In the genomic region with DNA sequence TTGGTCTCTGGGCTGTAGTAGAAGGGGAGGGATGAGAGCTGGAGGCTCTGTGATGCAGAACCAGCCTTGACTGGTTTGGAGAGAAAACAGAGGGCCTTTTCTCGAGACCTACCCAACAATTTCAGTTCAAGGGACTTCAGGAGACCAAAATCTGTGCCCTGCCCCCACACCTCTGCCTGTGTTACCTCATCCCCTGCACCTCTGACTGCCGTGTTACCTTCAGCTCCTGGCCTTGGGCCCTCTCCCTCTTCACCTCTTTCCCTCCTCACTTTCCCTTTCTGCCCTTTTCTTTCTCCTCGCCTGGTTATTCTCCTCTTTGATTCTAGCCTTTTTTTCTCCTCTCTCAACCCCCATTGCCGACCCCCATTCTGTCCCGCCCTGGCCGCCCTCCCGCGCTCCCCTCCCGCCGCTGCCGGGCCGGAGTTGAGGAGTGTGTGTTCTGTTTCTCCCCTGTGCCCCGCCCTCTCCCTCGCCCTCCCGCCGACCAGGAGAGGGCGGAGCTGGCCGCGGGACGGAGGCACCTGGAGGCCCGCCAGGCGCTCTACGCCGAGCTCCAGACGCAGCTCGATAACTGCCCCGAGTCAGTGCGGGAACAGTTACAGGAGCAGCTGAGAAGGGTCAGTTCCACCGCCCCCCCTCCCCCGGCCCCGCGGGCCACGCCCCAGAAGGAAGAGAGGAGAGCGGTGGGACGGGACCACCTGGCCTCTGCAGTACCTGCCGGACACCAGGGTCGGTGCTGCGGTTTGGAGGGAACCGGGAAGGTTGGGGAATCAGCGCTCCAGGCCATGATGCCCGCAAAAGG, we compare ENCODE assay signal across 1 cellular context.
TF ChIP-seq lines count a peak whose summit lies in the region.

No MANE protein-coding gene starts in this region.

TF ChIP-seq in WTC11, 78 proteins besides CTCF, POLR2A, EP300 and RAD21 (continued from another document):
- TF ChIP-seq, protein P1, sequence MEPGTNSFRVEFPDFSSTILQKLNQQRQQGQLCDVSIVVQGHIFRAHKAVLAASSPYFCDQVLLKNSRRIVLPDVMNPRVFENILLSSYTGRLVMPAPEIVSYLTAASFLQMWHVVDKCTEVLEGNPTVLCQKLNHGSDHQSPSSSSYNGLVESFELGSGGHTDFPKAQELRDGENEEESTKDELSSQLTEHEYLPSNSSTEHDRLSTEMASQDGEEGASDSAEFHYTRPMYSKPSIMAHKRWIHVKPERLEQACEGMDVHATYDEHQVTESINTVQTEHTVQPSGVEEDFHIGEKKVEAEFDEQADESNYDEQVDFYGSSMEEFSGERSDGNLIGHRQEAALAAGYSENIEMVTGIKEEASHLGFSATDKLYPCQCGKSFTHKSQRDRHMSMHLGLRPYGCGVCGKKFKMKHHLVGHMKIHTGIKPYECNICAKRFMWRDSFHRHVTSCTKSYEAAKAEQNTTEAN (CRISPR knock-in tag; IDR thresholded peaks at IDR 0.05), result 0 out of 2 replicates have a peak, but pooled peaks have one; percentile 37
- TF ChIP-seq IRF2 (CRISPR knock-in tag; IDR thresholded peaks at IDR 0.05; ENCODE audit: borderline replicate concordance, low read depth) (no peak), MYBL2 (CRISPR knock-in tag; IDR thresholded peaks at IDR 0.05) (0 out of 2 replicates have a peak, but pooled peaks have one; percentile 44), GRHL2 (CRISPR knock-in tag; IDR thresholded peaks at IDR 0.05; ENCODE audit: insufficient replicate concordance, severe bottlenecking) (no peak), NFE2L1 (CRISPR knock-in tag; IDR thresholded peaks at IDR 0.05) (no peak), ZNF232 (CRISPR knock-in tag; IDR thresholded peaks at IDR 0.05) (no peak), EMX1 (CRISPR knock-in tag; IDR thresholded peaks at IDR 0.05) (no peak)
- TF ChIP-seq, protein P2, sequence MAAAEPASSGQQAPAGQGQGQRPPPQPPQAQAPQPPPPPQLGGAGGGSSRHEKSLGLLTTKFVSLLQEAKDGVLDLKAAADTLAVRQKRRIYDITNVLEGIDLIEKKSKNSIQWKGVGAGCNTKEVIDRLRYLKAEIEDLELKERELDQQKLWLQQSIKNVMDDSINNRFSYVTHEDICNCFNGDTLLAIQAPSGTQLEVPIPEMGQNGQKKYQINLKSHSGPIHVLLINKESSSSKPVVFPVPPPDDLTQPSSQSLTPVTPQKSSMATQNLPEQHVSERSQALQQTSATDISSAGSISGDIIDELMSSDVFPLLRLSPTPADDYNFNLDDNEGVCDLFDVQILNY (CRISPR knock-in tag; IDR thresholded peaks at IDR 0.05), result 0 out of 2 replicates have a peak, but pooled peaks have one; percentile 83
TF ChIP-seq in WTC11: peak in this region for 9.
